Comparison of ENCODE assay signal across 8 cellular contexts in the genomic region with DNA sequence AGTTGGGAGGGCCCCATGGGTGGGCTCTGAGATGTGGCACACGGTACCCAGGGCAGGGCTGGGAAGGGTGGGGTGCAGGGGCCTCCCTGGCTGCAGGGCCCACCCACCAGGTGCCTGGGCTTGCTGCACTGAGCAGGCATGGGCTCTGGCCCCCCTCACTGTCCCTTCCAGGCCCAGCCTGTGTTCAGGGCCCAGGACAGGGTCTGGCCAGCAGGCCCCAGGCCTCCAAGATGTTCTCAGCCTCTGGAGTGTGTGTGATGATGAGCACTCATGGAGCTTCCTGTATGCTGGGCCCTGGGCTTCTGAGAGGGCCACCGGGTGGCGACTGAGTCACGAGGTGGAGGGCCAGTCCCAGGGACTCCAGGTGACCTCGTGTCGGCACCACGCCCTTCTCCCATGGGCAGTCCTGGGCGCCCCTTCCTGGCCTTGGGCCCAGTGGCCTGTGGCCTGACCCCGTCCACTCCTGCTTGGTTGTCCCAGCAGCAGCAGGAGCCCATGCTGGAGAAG. TPM values are rescaled to one million over a fixed set of nuclear protein-coding genes. Genes with fewer than 3 reads are reported as not detected.
A peak's percentile ranks its signal among the peaks of the same experiment; 100 is the strongest.
DNase-seq lines count a peak whose midpoint lies in the region; ATAC-seq and TF ChIP-seq lines count a peak whose summit lies in the region.

No MANE protein-coding gene starts in this region.

- intact Hi-C loops in colonic mucosa (cut with DNase I) (no loop called here), natural killer cell (cut with micrococcal nuclease) (no loop called here)

- peak overlapping the region; percentile 77 for H3K27ac ChIP-seq in colonic mucosa

- no peaks in the 10 kb centered on the region for H3K9me3 Mint-ChIP-seq in natural killer cell

- H3K4me1 Mint-ChIP-seq in natural killer cell, result peaks cover 14 to 45% of the 10 kb centered on the region in 2 donors

- peaks cover 12% of the 10 kb centered on the region for H3K4me1 ChIP-seq in colonic mucosa

- no peaks in the 10 kb centered on the region for H3K27me3 ChIP-seq in colonic mucosa

- H3K27ac Mint-ChIP-seq in natural killer cell, result peak overlapping the region; percentile 83 to 93

- no peaks in the 10 kb centered on the region for H3K9me3 ChIP-seq in colonic mucosa

- DNase-seq in DMS53 (lab: John Stamatoyannopoulos, UW) (peak; percentile 3), DMS53 treated with DMSO at 0.1 percent for 48 hours (lab: John Stamatoyannopoulos, UW; ENCODE audit: unreplicated experiment) (no peak), NB4 (ENCODE audit: low read depth) (peak; percentile 45), colonic mucosa (peak; percentile 51), natural killer cell (no peak), DMS79 (lab: John Stamatoyannopoulos, UW) (no peak), NCI-H2171 treated with DMSO at 0.1 percent for 48 hours (lab: John Stamatoyannopoulos, UW) (no peak), NK-92 (lab: John Stamatoyannopoulos, UW; ENCODE audit: unreplicated experiment) (no peak)

- H3K4me3 ChIP-seq in NB4 (ENCODE audit: low read depth, low read length), result peak overlapping the region; percentile 77
- peak overlapping the region; percentile 81 for H3K4me3 ChIP-seq in colonic mucosa

- peak overlapping the region; percentile 92 for H3K4me3 Mint-ChIP-seq in natural killer cell

- TF ChIP-seq POLR2A in NB4 (IDR thresholded peaks at IDR 0.05; ENCODE audit: extremely low read depth, insufficient read length), result no peak

- H3K27me3 Mint-ChIP-seq in natural killer cell (ENCODE audit: low read depth in 2 of 2), result no peaks in the 10 kb centered on the region

- ATAC-seq in natural killer cell, result peak; percentile 13 to 50 (median 42)

- peak overlapping the region; percentile 62 to 78 for H3K9ac ChIP-seq in colonic mucosa (ENCODE audit: low read depth in 2 of 2, low read length in 2 of 2)

- TF ChIP-seq CTCF in NB4 (IDR thresholded peaks at IDR 0.05; ENCODE audit: low read depth, low read length), result peak; percentile 13
- no peak for TF ChIP-seq CTCF in colonic mucosa (IDR thresholded peaks at IDR 0.05)
- TF ChIP-seq CTCF in natural killer cell (IDR thresholded peaks at IDR 0.05), result no peak

- H3K36me3 ChIP-seq in colonic mucosa, result no peaks in the 10 kb centered on the region

- no peaks in the 10 kb centered on the region for H3K36me3 Mint-ChIP-seq in natural killer cell

RNA-seq across cellular contexts. Expression of a gene that starts 55.9 kb away (rescaled TPM):
- total RNA-seq in colonic mucosa (under 1 TPM; 0.22 to 0.32 TPM), natural killer cell (under 1 TPM in 1 of 3 donors, not detected in 2; 0.64 TPM)

Comparison
In these comparisons a context has a peak if more than half of its experiments do, and no peak if none do; other contexts are left out.
1. DNase-seq: peak in DMS53 (single experiment), NB4 (single experiment) and colonic mucosa (single experiment); none in DMS53 treated with DMSO at 0.1 percent for 48 hours (single experiment), natural killer cell (single experiment), DMS79 (single experiment), NCI-H2171 treated with DMSO at 0.1 percent for 48 hours (single experiment) and NK-92 (single experiment).